In the genomic region with DNA sequence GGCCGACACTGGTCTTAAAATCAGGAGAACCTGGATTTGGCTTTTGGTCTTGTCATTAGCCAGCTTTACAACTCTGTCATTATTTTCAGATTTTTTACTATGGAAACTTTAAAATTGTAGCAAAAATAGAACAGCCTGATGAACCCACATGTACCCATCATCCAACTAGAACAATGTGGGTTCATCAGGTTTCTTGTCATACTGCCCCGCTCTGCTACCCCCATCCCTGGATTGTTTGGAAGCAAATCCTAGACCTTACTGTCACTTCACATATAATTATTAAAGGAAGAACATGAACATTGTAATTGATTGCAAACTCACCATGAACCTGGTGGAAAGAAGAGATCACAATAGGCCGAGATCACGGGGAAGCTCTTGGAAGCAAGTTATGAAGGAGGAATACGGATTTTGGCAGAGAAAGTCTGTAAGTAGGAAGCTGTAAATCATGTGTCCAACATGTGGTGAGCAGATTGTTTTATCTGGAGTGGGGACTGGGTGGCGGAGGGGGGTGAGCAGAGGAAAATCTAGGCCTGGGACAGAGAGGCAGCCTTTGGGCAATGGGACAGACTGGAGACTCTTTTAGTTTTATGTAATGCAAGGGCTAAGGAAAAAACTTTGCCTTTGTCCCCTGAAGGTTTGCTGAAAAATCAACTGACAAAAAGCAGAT, we compare ENCODE assay signal across 11 cellular contexts.
DNase-seq lines count a peak whose midpoint lies in the region; ATAC-seq and TF ChIP-seq lines count a peak whose summit lies in the region.
"Had no signal": no experiment of that assay in that cellular context is flagged by ENCODE, and none has a peak within 500 bp of the region (broad histone marks: within the 10 kb centered on the region; RNA-seq: fewer than 3 reads in every experiment).

No MANE protein-coding gene starts in this region.

- peaks cover 36% of the 10 kb centered on the region for H3K4me1 ChIP-seq in upper lobe of right lung

- H3K4me3 ChIP-seq in choroid plexus epithelial cell (ENCODE audit: low read depth, low read length) (no peak overlapping the region), upper lobe of right lung (no peak overlapping the region)

- H3K27ac ChIP-seq in upper lobe of right lung, result no peak overlapping the region
- H3K27ac ChIP-seq: C4-2B had no signal

- H3K4me3 Mint-ChIP-seq in progenitor cell of endocrine pancreas (ENCODE audit: low read depth), result no peak overlapping the region
- no peak overlapping the region for H3K4me3 Mint-ChIP-seq in chondrocyte (ENCODE audit: unreplicated experiment)

- H3K27me3 Mint-ChIP-seq in progenitor cell of endocrine pancreas (no peaks in the 10 kb centered on the region), chondrocyte (ENCODE audit: low read depth) (no peaks in the 10 kb centered on the region)

- H3K4me1 Mint-ChIP-seq in progenitor cell of endocrine pancreas (ENCODE audit: low read depth), result peaks cover 32% of the 10 kb centered on the region
- peaks cover 9% of the 10 kb centered on the region for H3K4me1 Mint-ChIP-seq in chondrocyte (ENCODE audit: low read depth)

- H3K36me3 ChIP-seq in upper lobe of right lung, result no peaks in the 10 kb centered on the region

- no peak for ATAC-seq in activated naive CD4-positive, alpha-beta T cell treated with anti-CD3 and anti-CD28 coated beads, Interleukin-2, amount 50 U/mL, for 72 hours
- ATAC-seq in left lobe of liver (peak; percentile 24), upper lobe of right lung (peak; percentile 22)

- DNase-seq in activated naive CD4-positive, alpha-beta T cell treated with anti-CD3 and anti-CD28 coated beads, Interleukin-2, amount 50 U/mL, for 72 hours (ENCODE audit: low spot score in 2 of 2), result no peak
- no peak for DNase-seq in activated naive CD4-positive, alpha-beta T cell treated with anti-CD3 and anti-CD28 coated beads, Interleukin-2, amount 50 U/mL, for 16 hours
- DNase-seq in choroid plexus epithelial cell (ENCODE audit: low read depth) (peak; percentile 19), left lobe of liver (ENCODE audit: low spot score) (no peak), upper lobe of right lung (peak; percentile 22), NCI-H82 treated with DMSO at 0.1 percent for 48 hours (lab: John Stamatoyannopoulos, UW; ENCODE audit: unreplicated experiment) (no peak), progenitor cell of endocrine pancreas (ENCODE audit: low spot score, unreplicated experiment) (no peak), chondrocyte (ENCODE audit: low spot score) (no peak)
- DNase-seq: cortex of kidney, NCI-H1105 treated with DMSO at 0.1 percent for 48 hours had no signal

- no peaks in the 10 kb centered on the region for H3K9me3 ChIP-seq in upper lobe of right lung

- H3K27me3 ChIP-seq in upper lobe of right lung, result no peaks in the 10 kb centered on the region

- H3K27ac Mint-ChIP-seq in activated naive CD4-positive, alpha-beta T cell treated with anti-CD3 and anti-CD28 coated beads, Interleukin-2, amount 50 U/mL, for 72 hours, result peak overlapping the region; percentile 58 to 86
- H3K27ac Mint-ChIP-seq in progenitor cell of endocrine pancreas (no peak overlapping the region), chondrocyte (ENCODE audit: unreplicated experiment) (no peak overlapping the region)

- no peaks in the 10 kb centered on the region for H3K9me3 Mint-ChIP-seq in activated naive CD4-positive, alpha-beta T cell treated with anti-CD3 and anti-CD28 coated beads, Interleukin-2, amount 50 U/mL, for 72 hours
- H3K9me3 Mint-ChIP-seq in progenitor cell of endocrine pancreas (ENCODE audit: low read depth) (no peaks in the 10 kb centered on the region), chondrocyte (ENCODE audit: low read depth) (no peaks in the 10 kb centered on the region)

- TF ChIP-seq CTCF in choroid plexus epithelial cell (conservative IDR thresholded peaks at IDR 0.05; ENCODE audit: low read depth, low read length) (no peak), upper lobe of right lung (IDR thresholded peaks at IDR 0.05) (no peak), progenitor cell of endocrine pancreas (IDR thresholded peaks at IDR 0.05; ENCODE audit: unreplicated experiment) (no peak), chondrocyte (IDR thresholded peaks at IDR 0.05) (no peak)

- intact Hi-C loops in upper lobe of right lung (cut with DNase I), result no loop called here

- H3K36me3 Mint-ChIP-seq in activated naive CD4-positive, alpha-beta T cell treated with anti-CD3 and anti-CD28 coated beads, Interleukin-2, amount 50 U/mL, for 72 hours, result no peaks in the 10 kb centered on the region
- peaks cover 7% of the 10 kb centered on the region for H3K36me3 Mint-ChIP-seq in progenitor cell of endocrine pancreas (ENCODE audit: insufficient read depth)
- no peaks in the 10 kb centered on the region for H3K36me3 Mint-ChIP-seq in chondrocyte (ENCODE audit: low read depth)

Comparison
In these comparisons a context has a peak if more than half of its experiments do, and no peak if none do; other contexts are left out.
1. ATAC-seq: peak in left lobe of liver (single experiment) and upper lobe of right lung (single experiment); none in activated naive CD4-positive, alpha-beta T cell treated with anti-CD3 and anti-CD28 coated beads, Interleukin-2, amount 50 U/mL, for 72 hours (0 of 2).
2. DNase-seq: peak in choroid plexus epithelial cell (single experiment) and upper lobe of right lung (single experiment); none in activated naive CD4-positive, alpha-beta T cell treated with anti-CD3 and anti-CD28 coated beads, Interleukin-2, amount 50 U/mL, for 72 hours (0 of 2), activated naive CD4-positive, alpha-beta T cell treated with anti-CD3 and anti-CD28 coated beads, Interleukin-2, amount 50 U/mL, for 16 hours (single experiment), left lobe of liver (single experiment), NCI-H82 treated with DMSO at 0.1 percent for 48 hours (single experiment), progenitor cell of endocrine pancreas (single experiment) and chondrocyte (single experiment).
3. H3K27ac Mint-ChIP-seq: peak in activated naive CD4-positive, alpha-beta T cell treated with anti-CD3 and anti-CD28 coated beads, Interleukin-2, amount 50 U/mL, for 72 hours (2 of 2); none in progenitor cell of endocrine pancreas (single experiment) and chondrocyte (single experiment).